Comparison of ENCODE assay signal across 16 cellular contexts in genomic region chr11:132258865-132259264, GRCh38.
"Had no signal": no experiment of that assay in that cellular context is flagged by ENCODE, and none has a peak within 500 bp of the region (broad histone marks: within the 10 kb centered on the region; RNA-seq: fewer than 3 reads in every experiment).

No MANE protein-coding gene starts in this region.

- H3K27me3 ChIP-seq: breast epithelium, gastrocnemius medialis, thyroid gland had no signal

- H3K27ac ChIP-seq: breast epithelium, gastrocnemius medialis, thyroid gland had no signal

- H3K36me3 ChIP-seq: breast epithelium, gastrocnemius medialis, thyroid gland had no signal

- DNase-seq: activated B cell treated with CpG ODN at 0.5 μM for 24 hours; activated CD4-positive, alpha-beta T cell treated with anti-CD3 and anti-CD28 coated beads, Interleukin-2, amount 10 ng/mL, durations not matched to agents 24 days and 14 days; activated naive CD4-positive, alpha-beta T cell treated with anti-CD3 and anti-CD28 coated beads, Interleukin-2, amount 10 ng/mL, durations not matched to agents 7 days and 5 days; activated T-cell treated with anti-CD3 and anti-CD28 coated beads for 4 hours; amniotic stem cell; gastrocnemius medialis; left ventricle myocardium superior; mesendoderm; stimulated activated CD4-positive, alpha-beta T cell treated with anti-CD3 and anti-CD28 coated beads, Interleukin-15, amount 100 ng/mL, for 24 hours; stimulated activated CD4-positive, alpha-beta T cell treated with anti-CD3 and anti-CD28 coated beads, Interleukin-4, amount 100 ng/mL, for 24 hours; T-helper 17 cell; thyroid gland had no signal

- H3K4me3 ChIP-seq: breast epithelium, gastrocnemius medialis, thyroid gland had no signal

- H3K4me1 ChIP-seq: breast epithelium, gastrocnemius medialis, thyroid gland had no signal

- ATAC-seq: activated T-helper 17 cell treated with anti-CD3 and anti-CD28 coated beads, Interleukin-2, amount 50 U/mL, for 72 hours; gastrocnemius medialis; left ventricle myocardium superior; T-helper 17 cell had no signal

- FAIRE-seq: colon, keratinocyte had no signal

- H3K9me3 ChIP-seq: breast epithelium, gastrocnemius medialis, thyroid gland had no signal
